8 cellular contexts compared by ENCODE assay signal in genomic region chrX:46573331-46573895, GRCh38. TPM values are rescaled to one million over a fixed set of nuclear protein-coding genes. Genes with fewer than 3 reads are reported as not detected.
A peak's percentile ranks its signal among the peaks of the same experiment; 100 is the strongest.
DNase-seq lines count a peak whose midpoint lies in the region; ATAC-seq and TF ChIP-seq lines count a peak whose summit lies in the region.

Gene CHST7 (plus strand): TSS chrX:46573765. CDS start chrX:46573932, 167 bp downstream.

- H3K79me2 ChIP-seq in DOHH2 (ENCODE audit: control insufficient read depth, low read length) (no peaks in the 10 kb centered on the region), GM23338 (replicated peaks; ENCODE audit: insufficient read depth) (peaks cover 33% of the 10 kb centered on the region), SK-N-SH (ENCODE audit: insufficient read depth) (peaks cover 2% of the 10 kb centered on the region; the same call in 1 of the 2 replicates)

- H3K4me1 Mint-ChIP-seq in GM23338, result peaks cover 32% of the 10 kb centered on the region
- H3K4me1 Mint-ChIP-seq in activated naive CD8-positive, alpha-beta T cell treated with anti-CD3 and anti-CD28 coated beads, Interleukin-2, amount 10 ng/mL, durations not matched to agents 7 days and 5 days, result peaks cover 21% of the 10 kb centered on the region

- intact Hi-C loops in head of caudate nucleus (cut with DNase I) (no loop called here), ovary (cut with DNase I) (loop anchor here in 3 of 4 donors (5.0 to 10.0 kb wide), 3 partner anchors 61 to 74 kb away; no protein-coding TSS in a partner anchor)

- TF ChIP-seq EP300 in SK-N-SH (IDR thresholded peaks at IDR 0.05; ENCODE audit: borderline replicate concordance in 1 of 2, low read depth in 1 of 2, low read length in 1 of 2) (no peak), ovary (IDR thresholded peaks at IDR 0.05) (no peak)

- H4K20me1 ChIP-seq in DOHH2 (ENCODE audit: control insufficient read depth, insufficient read depth, low read depth, low read length) (no peaks in the 10 kb centered on the region), GM23338 (replicated peaks; ENCODE audit: insufficient read depth) (no peaks in the 10 kb centered on the region), SK-N-SH (ENCODE audit: insufficient read depth) (no peaks in the 10 kb centered on the region)

- H3K27me3 Mint-ChIP-seq in GM23338 (ENCODE audit: insufficient read depth, low read depth, poor library complexity), result peaks cover 11% of the 10 kb centered on the region
- H3K27me3 Mint-ChIP-seq in activated naive CD8-positive, alpha-beta T cell treated with anti-CD3 and anti-CD28 coated beads, Interleukin-2, amount 10 ng/mL, durations not matched to agents 7 days and 5 days, result peaks cover 4% of the 10 kb centered on the region

- H3K27ac ChIP-seq in DOHH2 (ENCODE audit: low read depth, low read length), result no peak within 1 kb of the TSS
- no peak within 1 kb of the TSS for H3K27ac ChIP-seq in GM23338 (ENCODE audit: low read depth)
- H3K27ac ChIP-seq in SK-N-SH (ENCODE audit: low read depth in 2 of 2, low read length in 1 of 2), result peak within 1 kb of the TSS; percentile 44 to 59; a peak in 2 of 4 replicates
- peak within 1 kb of the TSS; percentile 44 to 54 for H3K27ac ChIP-seq in ovary

- H2AFZ ChIP-seq in GM23338 (0 out of 2 replicates have a peak within 1 kb of the TSS, but pooled peaks have one; percentile 3), SK-N-SH (ENCODE audit: low read depth) (peak within 1 kb of the TSS; percentile 75)

- ATAC-seq in GM23338, result peak; percentile 78
- ATAC-seq in activated naive CD8-positive, alpha-beta T cell treated with anti-CD3 and anti-CD28 coated beads, Interleukin-2, amount 10 ng/mL, durations not matched to agents 7 days and 5 days (ENCODE audit: low read depth), result peak; percentile 65

- no peaks in the 10 kb centered on the region; the same call in 2 of the 3 replicates for H3K9me3 Mint-ChIP-seq in GM23338
- no peaks in the 10 kb centered on the region for H3K9me3 Mint-ChIP-seq in activated naive CD8-positive, alpha-beta T cell treated with anti-CD3 and anti-CD28 coated beads, Interleukin-2, amount 10 ng/mL, durations not matched to agents 7 days and 5 days

- H3K9ac ChIP-seq in SK-N-SH, result peak within 1 kb of the TSS; percentile 61

- H3K4me2 ChIP-seq in DOHH2 (ENCODE audit: low read length), result peak within 1 kb of the TSS; percentile 75
- H3K4me2 ChIP-seq in GM23338, result peak within 1 kb of the TSS; percentile 86
- H3K4me2 ChIP-seq in SK-N-SH, result peak within 1 kb of the TSS; percentile 82

- POLR2A ChIA-PET in SK-N-SH (lab: Yijun Ruan, JAX), result no interaction called here
- POLR2A ChIA-PET in activated naive CD8-positive, alpha-beta T cell treated with anti-CD3 and anti-CD28 coated beads, Interleukin-2, amount 10 ng/mL, durations not matched to agents 7 days and 5 days (lab: Charles Lee), result interaction anchor here (1.0 to 1.4 kb wide), 3 partner anchors 11 to 38 kb away, joined by 3 to 5 read pairs (median 4); no protein-coding TSS in a partner anchor

- DNase-seq in GM23338 (ENCODE audit: low spot score), result peak; percentile 76
- peak; percentile 70 for DNase-seq in MG63
- peak; percentile 81 for DNase-seq in SK-N-SH
- DNase-seq in activated naive CD8-positive, alpha-beta T cell treated with anti-CD3 and anti-CD28 coated beads, Interleukin-2, amount 10 ng/mL, durations not matched to agents 7 days and 5 days, result peak; percentile 71
- peak; percentile 23 to 73 (median 44) for DNase-seq in head of caudate nucleus
- DNase-seq in ovary, result peak; percentile 63 to 84 (median 76)
- DNase-seq in mesenteric fat pad (ENCODE audit: low spot score), result no peak

- TF ChIP-seq RAD21 in SK-N-SH (IDR thresholded peaks at IDR 0.05; ENCODE audit: low read length), result peak; percentile 60

- no peak within 1 kb of the TSS for H3K27ac Mint-ChIP-seq in GM23338
- peak within 1 kb of the TSS; percentile 66 for H3K27ac Mint-ChIP-seq in activated naive CD8-positive, alpha-beta T cell treated with anti-CD3 and anti-CD28 coated beads, Interleukin-2, amount 10 ng/mL, durations not matched to agents 7 days and 5 days

- CTCF ChIA-PET in SK-N-SH (lab: Yijun Ruan, JAX), result interaction anchor here (0.9 to 1.6 kb wide), 3 partner anchors 10 to 62 kb away, joined by 3 to 4 read pairs (median 4); no protein-coding TSS in a partner anchor

- H3F3A ChIP-seq in DOHH2 (ENCODE audit: control insufficient read depth, insufficient read depth), result peaks cover 7% of the 10 kb centered on the region; the same call in 1 of the 2 replicates
- no peaks in the 10 kb centered on the region for H3F3A ChIP-seq in GM23338 (replicated peaks; ENCODE audit: low read depth)
- peaks cover 4% of the 10 kb centered on the region for H3F3A ChIP-seq in SK-N-SH (replicated peaks; ENCODE audit: insufficient read depth)

- H3K4me3 ChIP-seq in DOHH2 (ENCODE audit: low read length) (peak within 1 kb of the TSS; percentile 69), GM23338 (peak within 1 kb of the TSS; percentile 73), MG63 (peak within 1 kb of the TSS; percentile 56), SK-N-SH (ENCODE audit: low read depth in 2 of 2, low read length in 1 of 2) (peak within 1 kb of the TSS; percentile 56 to 58), ovary (peak within 1 kb of the TSS; percentile 54)

- H3K36me3 ChIP-seq in DOHH2 (ENCODE audit: control insufficient read depth, low read length) (no peaks in the 10 kb centered on the region), GM23338 (ENCODE audit: insufficient read depth) (no peaks in the 10 kb centered on the region), MG63 (no peaks in the 10 kb centered on the region), SK-N-SH (replicated peaks in 1 of 2; ENCODE audit: control insufficient read depth in 1 of 2, insufficient read depth in 2 of 2, low read length in 1 of 2) (no peaks in the 10 kb centered on the region), ovary (no peaks in the 10 kb centered on the region)

- peaks cover 50% of the 10 kb centered on the region for H3K4me1 ChIP-seq in DOHH2 (ENCODE audit: control insufficient read depth, low read length)
- H3K4me1 ChIP-seq in GM23338 (ENCODE audit: insufficient read depth), result peaks cover 10% of the 10 kb centered on the region; the same call in 1 of the 2 replicates
- peaks cover 0 to 5% of the 10 kb centered on the region in 2 experiments; a peak in 1 of 4 replicates for H3K4me1 ChIP-seq in SK-N-SH (ENCODE audit: control insufficient read depth in 1 of 2, insufficient read depth in 2 of 2, low read depth in 1 of 2, low read length in 1 of 2)
- H3K4me1 ChIP-seq in ovary (ENCODE audit: insufficient read depth), result no peaks in the 10 kb centered on the region

- TF ChIP-seq CTCF in DOHH2 (IDR thresholded peaks at IDR 0.05; ENCODE audit: low read depth, low read length, poor library complexity, severe bottlenecking) (peak; percentile 20), GM23338 (conservative IDR thresholded peaks at IDR 0.05; ENCODE audit: low read depth in 2 of 2) (peak; percentile 27 to 66), SK-N-SH (IDR thresholded peaks at IDR 0.05) (peak; percentile 55), ovary (IDR thresholded peaks at IDR 0.05) (peak in 2 of 3 donors; percentile 30 to 51)

- H3K27me3 ChIP-seq in DOHH2 (ENCODE audit: control insufficient read depth, low read length), result peaks cover 34% of the 10 kb centered on the region
- peaks cover 18% of the 10 kb centered on the region; the same call in 1 of the 2 replicates for H3K27me3 ChIP-seq in GM23338 (ENCODE audit: insufficient read depth)
- H3K27me3 ChIP-seq in MG63, result no peaks in the 10 kb centered on the region
- peaks cover 8% of the 10 kb centered on the region for H3K27me3 ChIP-seq in SK-N-SH (ENCODE audit: insufficient read depth)
- H3K27me3 ChIP-seq in ovary, result no peaks in the 10 kb centered on the region

- H3K4me3 Mint-ChIP-seq in GM23338, result peak within 1 kb of the TSS; percentile 75
- peak within 1 kb of the TSS; percentile 83 for H3K4me3 Mint-ChIP-seq in activated naive CD8-positive, alpha-beta T cell treated with anti-CD3 and anti-CD28 coated beads, Interleukin-2, amount 10 ng/mL, durations not matched to agents 7 days and 5 days

- H3K9me3 ChIP-seq in DOHH2 (ENCODE audit: control insufficient read depth, insufficient read depth, low read length) (no peaks in the 10 kb centered on the region), MG63 (no peaks in the 10 kb centered on the region), SK-N-SH (no peaks in the 10 kb centered on the region), ovary (no peaks in the 10 kb centered on the region)

- H3K9me2 ChIP-seq in DOHH2 (replicated peaks; ENCODE audit: control insufficient read depth, low read length), result no peaks in the 10 kb centered on the region
- no peaks in the 10 kb centered on the region for H3K9me2 ChIP-seq in GM23338 (ENCODE audit: insufficient read depth)
- no peaks in the 10 kb centered on the region for H3K9me2 ChIP-seq in SK-N-SH

- peaks cover 11% of the 10 kb centered on the region for H3K36me3 Mint-ChIP-seq in GM23338 (ENCODE audit: low read depth)
- peaks cover 16% of the 10 kb centered on the region for H3K36me3 Mint-ChIP-seq in activated naive CD8-positive, alpha-beta T cell treated with anti-CD3 and anti-CD28 coated beads, Interleukin-2, amount 10 ng/mL, durations not matched to agents 7 days and 5 days

- no peak for TF ChIP-seq POLR2A in ovary (IDR thresholded peaks at IDR 0.05)

- WGBS in SK-N-SH (ENCODE audit: low lambda C conversion rate), result 9% methylated on average over 16 of the region's 35 CpGs
- 28 to 40% (median 37%) methylated on average over 35 of the region's 35 CpGs for WGBS in ovary, 3 donors

TF ChIP-seq in SK-N-SH, 30 proteins besides CTCF, POLR2A, EP300 and RAD21 (continues in another document):
- peak; percentile 47; the same call in 1 of the 2 replicates for TF ChIP-seq TAF1 (IDR thresholded peaks at IDR 0.05; ENCODE audit: borderline replicate concordance, low read depth, low read length)
- no peak for TF ChIP-seq NRF1 (IDR thresholded peaks at IDR 0.05; ENCODE audit: low read depth, low read length)
- TF ChIP-seq FOXJ3 (CRISPR knock-in tag; IDR thresholded peaks at IDR 0.05), result no peak
- no peak for TF ChIP-seq SIN3A (IDR thresholded peaks at IDR 0.05; ENCODE audit: borderline replicate concordance, low read depth, low read length)
- no peak for TF ChIP-seq RCOR1 (IDR thresholded peaks at IDR 0.05; ENCODE audit: low read length)
- no peak for TF ChIP-seq SMC3 (IDR thresholded peaks at IDR 0.05; ENCODE audit: low read depth, low read length)
- no peak for TF ChIP-seq CHD2 (IDR thresholded peaks at IDR 0.05; ENCODE audit: low read length, partially characterized antibody)

RNA-seq across cellular contexts. Expression of gene CHST7, which starts in this region (rescaled TPM):
- total RNA-seq in GM23338 (2014; rRNA removed; shearing (Covaris generic)), result 23.9 and 27.2 TPM in 2 replicates
- polyA plus RNA-seq in GM23338 (2016; fragmentation: Nextera tagmentation; extraction: Ambion mirVana) (7.6 and 8.7 TPM in 2 replicates), SK-N-SH (2012; rRNA removed) (6.2 and 6.5 TPM in 2 replicates), ovary (10 to 100 TPM; 24.8 to 25.1 TPM)
- total RNA-seq in MG63 (2014; rRNA removed; shearing (Covaris generic); ENCODE audit: low replicate concordance), result 2.4 and 5.1 TPM in 2 replicates
- 4.1 and 6.3 TPM in 2 replicates for polyA plus RNA-seq in SK-N-SH (2012; cell fraction: cytosol; rRNA removed)
- polyA plus RNA-seq in SK-N-SH (2012; cell fraction: nucleus; rRNA removed), result 5.3 and 5.9 TPM in 2 replicates
- 1 to 10 TPM; 5.7 to 6.7 TPM for total RNA-seq in activated naive CD8-positive, alpha-beta T cell treated with anti-CD3 and anti-CD28 coated beads, Interleukin-2, amount 10 ng/mL, durations not matched to agents 7 days and 5 days
- total RNA-seq in ovary (100 to 1,000 TPM in 1 of 7 donors, 10 to 100 TPM in 5, 1 to 10 TPM in 1; 5.9 to 144 (median 33.8) TPM), mesenteric fat pad (8.3 TPM)

Comparison
In these comparisons a context has a peak if more than half of its experiments do, and no peak if none do; other contexts are left out.
1. H3K27ac ChIP-seq: peak in SK-N-SH (2 of 2) and ovary (2 of 2); none in DOHH2 (single experiment) and GM23338 (single experiment).
2. Peak in every context shown above with its lines, with median percentiles within 50 percentile points of each other: H3K4me2 ChIP-seq, H3K4me3 ChIP-seq and CTCF ChIP-seq.